In the genomic region with DNA sequence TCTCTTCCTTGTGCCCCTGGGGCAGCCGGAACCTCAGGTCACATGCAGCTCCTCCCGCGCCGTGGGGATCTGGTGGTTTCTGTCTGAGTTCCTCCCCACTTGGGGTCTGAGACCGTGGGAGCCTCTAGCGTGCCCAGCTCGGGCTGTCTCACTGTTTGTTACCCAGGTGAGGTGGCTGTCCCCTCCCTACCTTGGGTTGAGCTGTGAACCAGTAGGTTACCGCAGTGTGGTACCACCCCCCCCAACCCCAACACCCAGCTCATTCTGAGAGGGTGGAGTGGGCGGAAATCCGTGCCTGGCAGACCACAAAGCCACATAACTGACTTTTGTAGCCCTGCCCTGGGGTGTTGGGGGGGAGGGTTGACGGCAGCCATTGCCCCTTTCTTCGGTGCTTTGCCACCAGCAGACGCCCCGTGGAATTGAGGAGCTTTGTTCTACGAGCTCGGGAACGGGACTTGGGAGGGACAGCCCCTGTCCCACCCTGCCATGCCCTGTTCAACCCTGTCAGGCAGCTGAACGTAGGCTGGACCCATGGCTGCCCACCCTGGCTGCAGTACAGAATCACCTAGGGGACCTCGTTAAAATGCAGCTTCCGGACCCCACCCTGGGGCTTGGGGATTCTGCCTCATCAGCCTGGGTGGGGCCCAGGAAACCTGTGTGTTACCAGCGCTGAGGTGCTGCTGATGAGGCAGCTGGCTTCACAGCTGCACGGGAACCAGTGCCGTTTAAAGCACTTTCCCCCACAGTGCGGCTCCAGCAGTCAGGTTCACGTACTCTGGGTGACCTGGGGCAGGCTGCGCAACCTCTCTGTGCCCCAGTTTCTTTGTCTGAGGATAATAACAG, we compare ENCODE assay signal across 8 cellular contexts. TPM values are rescaled to one million over a fixed set of nuclear protein-coding genes. Genes with fewer than 3 reads are reported as not detected.
DNase-seq lines count a peak whose midpoint lies in the region; ATAC-seq and TF ChIP-seq lines count a peak whose summit lies in the region.

No MANE protein-coding gene starts in this region.

- no peak overlapping the region for H4K5ac ChIP-seq in IMR-90 (ENCODE audit: low read depth, low read length)

- H2BK120ac ChIP-seq in IMR-90 (ENCODE audit: low read depth, low read length): no peak overlapping the region

- no TSS peak for BruUV-seq in IMR-90 (replicated peaks; lab: Mats Ljungman, UMichigan)

- H3K36me3 ChIP-seq in IMR-90 (ENCODE audit: control insufficient read depth, insufficient read depth, low read length): no peaks in the 10 kb centered on the region
- H3K36me3 ChIP-seq in ovary: no peaks in the 10 kb centered on the region

- no peak overlapping the region for H3K27ac ChIP-seq in IMR-90 (ENCODE audit: insufficient read depth, low read length)
- no peak overlapping the region for H3K27ac ChIP-seq in right cardiac atrium (ENCODE audit: low read length)
- no peak overlapping the region for H3K27ac ChIP-seq in ovary
- H3K27ac ChIP-seq in substantia nigra (ENCODE audit: low read depth, low read length, poor library complexity, severe bottlenecking): no peak overlapping the region

- no peak overlapping the region for H3K14ac ChIP-seq in IMR-90 (replicated peaks; ENCODE audit: low read depth, low read length)

- peak overlapping the region; percentile 78 for H2AK9ac ChIP-seq in IMR-90 (replicated peaks; ENCODE audit: low read depth, low read length, poor library complexity)

- H3K56ac ChIP-seq in IMR-90 (ENCODE audit: extremely low read depth, insufficient read depth, low read length): no peak overlapping the region

- H3K4ac ChIP-seq in IMR-90 (ENCODE audit: low read depth, low read length): no peak overlapping the region

- peak overlapping the region; percentile 69 for H3K4me3 Mint-ChIP-seq in activated CD8-positive, alpha-beta T cell treated with anti-CD3 and anti-CD28 coated beads, Interleukin-2, amount 10 ng/mL, durations not matched to agents 7 days and 5 days

- H3K4me3 ChIP-seq in GM12875 (ENCODE audit: low read depth, low read length): peak overlapping the region; percentile 45
- no peak overlapping the region for H3K4me3 ChIP-seq in IMR-90 (ENCODE audit: insufficient read depth, low read depth, low read length)
- H3K4me3 ChIP-seq in right cardiac atrium (ENCODE audit: low read length): no peak overlapping the region
- H3K4me3 ChIP-seq in ovary: no peak overlapping the region

- ATAC-seq in IMR-90 (ENCODE audit: low read depth) (no peak), right cardiac atrium (peak; percentile 29 to 38)
- peak; percentile 84 for ATAC-seq in activated CD8-positive, alpha-beta T cell treated with anti-CD3 and anti-CD28 coated beads, Interleukin-2, amount 10 ng/mL, durations not matched to agents 7 days and 5 days

- H3K9me1 ChIP-seq in IMR-90 (ENCODE audit: insufficient read depth, low read length): no peaks in the 10 kb centered on the region

- peaks cover 34% of the 10 kb centered on the region for H3K4me1 Mint-ChIP-seq in activated CD8-positive, alpha-beta T cell treated with anti-CD3 and anti-CD28 coated beads, Interleukin-2, amount 10 ng/mL, durations not matched to agents 7 days and 5 days (ENCODE audit: low read depth)

- H3K27me3 ChIP-seq in IMR-90 (ENCODE audit: control insufficient read depth, insufficient read depth, low read length) (no peaks in the 10 kb centered on the region), right cardiac atrium (ENCODE audit: control insufficient read depth, insufficient read depth) (no peaks in the 10 kb centered on the region), ovary (no peaks in the 10 kb centered on the region)

- no peak for TF ChIP-seq EP300 in ovary (IDR thresholded peaks at IDR 0.05)

- no peak overlapping the region for H3K9ac ChIP-seq in IMR-90 (ENCODE audit: low read depth, low read length)

- TF ChIP-seq POLR2A in IMR-90 (IDR thresholded peaks at IDR 0.05; ENCODE audit: low read depth, low read length) (no peak), ovary (IDR thresholded peaks at IDR 0.05) (no peak)

- no peak overlapping the region for H4K8ac ChIP-seq in IMR-90 (ENCODE audit: low read depth in 2 of 2, low read length in 2 of 2)

- H4K91ac ChIP-seq in IMR-90 (ENCODE audit: insufficient read depth, low read depth, low read length): no peak overlapping the region

- no peak for TF ChIP-seq RAD21 in IMR-90 (IDR thresholded peaks at IDR 0.05; ENCODE audit: low read length)

- intact Hi-C loops in IMR-90 (cut with micrococcal nuclease) (no loop called here), right cardiac atrium (cut with DNase I) (no loop called here), ovary (cut with DNase I) (loop anchor here in 1 of 4 donors (5.0 kb wide), 1 partner anchor 442 kb away; no protein-coding TSS in a partner anchor)

- H3K27me3 Mint-ChIP-seq in activated CD8-positive, alpha-beta T cell treated with anti-CD3 and anti-CD28 coated beads, Interleukin-2, amount 10 ng/mL, durations not matched to agents 7 days and 5 days (ENCODE audit: low read depth): peaks cover 23% of the 10 kb centered on the region

- H2BK5ac ChIP-seq in IMR-90 (ENCODE audit: low read depth, low read length, poor library complexity, severe bottlenecking): no peak overlapping the region

- no peak overlapping the region for H2AFZ ChIP-seq in IMR-90 (replicated peaks; ENCODE audit: low read length, poor library complexity)

- DNase-seq in IMR-90 (no peak), right cardiac atrium (peak in 1 of 3 donors; percentile 67), NCI-H128 (lab: John Stamatoyannopoulos, UW; ENCODE audit: unreplicated experiment) (no peak), ovary (no peak), substantia nigra (lab: John Stamatoyannopoulos, UW) (no peak)
- DNase-seq in activated CD8-positive, alpha-beta T cell treated with anti-CD3 and anti-CD28 coated beads, Interleukin-2, amount 10 ng/mL, durations not matched to agents 7 days and 5 days: peak; percentile 96
- DNase-seq in stimulated activated CD8-positive, alpha-beta memory T cell treated with anti-CD3 and anti-CD28 coated beads, Interleukin-7, amount 100 ng/mL, for 1 hour (ENCODE audit: low read depth in 2 of 2): peak; percentile 85 to 86

- no peak overlapping the region for H2BK20ac ChIP-seq in IMR-90 (ENCODE audit: low read depth, low read length)

- H3K23ac ChIP-seq in IMR-90 (ENCODE audit: low read depth, low read length): no peak overlapping the region

- peaks cover 4% of the 10 kb centered on the region for H3K36me3 Mint-ChIP-seq in activated CD8-positive, alpha-beta T cell treated with anti-CD3 and anti-CD28 coated beads, Interleukin-2, amount 10 ng/mL, durations not matched to agents 7 days and 5 days (ENCODE audit: low read depth)

- no peak overlapping the region for H3K18ac ChIP-seq in IMR-90 (ENCODE audit: low read depth, low read length)

- H3K27ac Mint-ChIP-seq in activated CD8-positive, alpha-beta T cell treated with anti-CD3 and anti-CD28 coated beads, Interleukin-2, amount 10 ng/mL, durations not matched to agents 7 days and 5 days: peak overlapping the region; percentile 93

- POLR2A ChIA-PET in IMR-90 (lab: Charles Lee; ENCODE audit: unreplicated experiment): no interaction called here
- POLR2A ChIA-PET in activated CD8-positive, alpha-beta T cell treated with anti-CD3 and anti-CD28 coated beads, Interleukin-2, amount 10 ng/mL, durations not matched to agents 7 days and 5 days (lab: Charles Lee): interaction anchor here (0.5 to 2.2 kb wide), 9 partner anchors 11 to 385 kb away, joined by 3 to 30 read pairs (median 4); a partner anchor contains a TSS

- H3K9me3 Mint-ChIP-seq in activated CD8-positive, alpha-beta T cell treated with anti-CD3 and anti-CD28 coated beads, Interleukin-2, amount 10 ng/mL, durations not matched to agents 7 days and 5 days (ENCODE audit: insufficient read depth): no peaks in the 10 kb centered on the region

- H4K20me1 ChIP-seq in IMR-90 (ENCODE audit: insufficient read depth, low read length): peaks cover 2% of the 10 kb centered on the region; the same call in 1 of the 2 replicates

- H3K4me1 ChIP-seq in IMR-90 (ENCODE audit: control insufficient read depth, insufficient read depth, low read length) (peaks cover 3% of the 10 kb centered on the region; the same call in 1 of the 2 replicates), right cardiac atrium (ENCODE audit: control insufficient read depth, insufficient read depth, low read length) (no peaks in the 10 kb centered on the region), ovary (ENCODE audit: insufficient read depth) (no peaks in the 10 kb centered on the region)

- no peak overlapping the region for H2BK15ac ChIP-seq in IMR-90 (ENCODE audit: low read depth, low read length)

- TF ChIP-seq CTCF in GM12875 (IDR thresholded peaks at IDR 0.05; ENCODE audit: borderline replicate concordance, insufficient read depth, low read depth, low read length): no peak
- TF ChIP-seq CTCF in IMR-90 (conservative IDR thresholded peaks at IDR 0.05; ENCODE audit: low read depth, low read length): no peak
- no peak for TF ChIP-seq CTCF in ovary (IDR thresholded peaks at IDR 0.05)

- H3K79me1 ChIP-seq in IMR-90 (ENCODE audit: low read depth in 1 of 2, low read length in 2 of 2): no peaks in the 10 kb centered on the region

- in situ Hi-C loops in IMR-90 (cut with MboI; ENCODE audit: low sequenced_read_pairs): no loop called here

- no peak overlapping the region for H2AK5ac ChIP-seq in IMR-90 (ENCODE audit: low read depth, low read length)

- H3K9me3 ChIP-seq in IMR-90 (ENCODE audit: control insufficient read depth, insufficient read depth, low read length) (no peaks in the 10 kb centered on the region), right cardiac atrium (ENCODE audit: control insufficient read depth, low read length) (no peaks in the 10 kb centered on the region), ovary (no peaks in the 10 kb centered on the region)

- H3K4me2 ChIP-seq in IMR-90 (ENCODE audit: low read depth, low read length): no peak overlapping the region

- WGBS in IMR-90 (ENCODE audit: extremely low coverage in 2 of 2, insufficient read length in 1 of 2), 2 experiments: 66% methylated on average over 13 of the region's 26 CpGs; no CpG with 5 or more reads in 1 of the 2 experiments
- WGBS in right cardiac atrium: 63% methylated on average over 26 of the region's 26 CpGs
- WGBS in ovary, 3 donors: 59 to 60% (median 59%) methylated on average over 26 of the region's 26 CpGs

- CTCF ChIA-PET in IMR-90 (lab: Yijun Ruan, JAX): no interaction called here
- CTCF ChIA-PET in activated CD8-positive, alpha-beta T cell treated with anti-CD3 and anti-CD28 coated beads, Interleukin-2, amount 10 ng/mL, durations not matched to agents 7 days and 5 days (lab: Charles Lee): interaction anchor here (0.6 to 3.1 kb wide), 16 partner anchors 9 to 461 kb away, joined by 3 to 26 read pairs (median 4); a partner anchor contains a TSS

- dilution Hi-C loops in IMR-90 (cut with HindIII; ENCODE audit: low sequenced_read_pairs, unreplicated experiment): no loop called here

RNA-seq across cellular contexts. Expression of a gene that starts 18.5 kb away (rescaled TPM):
- 4.7 and 5.7 TPM in 2 replicates for total RNA-seq in IMR-90 (2012; rRNA removed)
- 7.5 and 8.6 TPM in 2 replicates for polyA plus RNA-seq in IMR-90 (2012; rRNA removed)
- 3.4 and 3.8 TPM in 2 replicates for polyA plus RNA-seq in IMR-90 (2012; cell fraction: cytosol; rRNA removed)
- 28.2 and 37.6 TPM in 2 replicates for polyA plus RNA-seq in IMR-90 (2012; cell fraction: nucleus; rRNA removed; ENCODE audit: low replicate concordance)
- total RNA-seq in activated CD8-positive, alpha-beta T cell treated with anti-CD3 and anti-CD28 coated beads, Interleukin-2, amount 10 ng/mL, durations not matched to agents 7 days and 5 days: 10 to 100 TPM in 1 of 2 experiments, 1 to 10 TPM in 1; 9.4 to 11.0 TPM
- total RNA-seq in right cardiac atrium: 10 to 100 TPM; 35.1 to 62.1 (median 51.3) TPM
- 29.7 TPM for polyA plus RNA-seq in right cardiac atrium
- 10 to 100 TPM in 6 of 7 donors, 1 to 10 TPM in 1; 8.4 to 15.4 (median 12.7) TPM for total RNA-seq in ovary
- 1 to 10 TPM; 4.3 to 4.4 TPM for polyA plus RNA-seq in ovary

Comparison
In these comparisons a context has a peak if more than half of its experiments do, and no peak if none do; other contexts are left out.
1. DNase-seq: peak in activated CD8-positive, alpha-beta T cell treated with anti-CD3 and anti-CD28 coated beads, Interleukin-2, amount 10 ng/mL, durations not matched to agents 7 days and 5 days (single experiment) and stimulated activated CD8-positive, alpha-beta memory T cell treated with anti-CD3 and anti-CD28 coated beads, Interleukin-7, amount 100 ng/mL, for 1 hour (2 of 2); none in IMR-90 (single experiment), NCI-H128 (single experiment), ovary (0 of 5) and substantia nigra (0 of 49).